1 cellular context compared by ENCODE assay signal in the genomic region with DNA sequence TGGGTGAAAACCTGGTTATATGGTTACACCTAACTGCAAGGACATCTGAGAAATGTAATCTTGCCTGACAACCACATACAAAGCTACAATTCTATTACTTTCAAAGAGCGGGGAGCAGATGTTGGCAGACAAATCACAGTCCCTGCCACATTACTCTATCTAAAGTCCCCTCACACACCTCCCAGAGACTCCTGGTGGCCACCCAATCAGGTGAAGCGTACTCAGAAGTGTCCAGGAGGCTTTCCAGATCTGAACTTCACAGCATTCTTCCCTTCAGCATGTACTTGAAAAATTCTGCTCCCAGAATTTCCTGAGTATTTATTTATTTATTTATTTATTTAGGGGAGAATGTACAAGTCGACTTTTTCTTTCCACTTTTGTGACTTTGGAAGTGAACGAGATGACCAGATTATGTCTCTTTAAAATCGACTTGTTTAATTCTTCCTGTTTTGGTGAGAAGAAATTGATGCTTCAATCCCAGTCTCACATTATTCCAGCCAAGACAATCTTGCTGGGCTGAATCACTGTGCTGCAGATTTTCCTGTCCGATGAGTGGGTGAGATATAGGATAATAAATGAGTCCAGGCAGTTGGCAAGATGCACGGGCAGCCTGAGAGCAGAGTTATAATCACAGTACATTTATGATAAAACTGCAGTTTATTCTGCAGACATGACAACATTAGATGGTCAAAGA.
TF ChIP-seq lines count a peak whose summit lies in the region.

No MANE protein-coding gene starts in this region.

TF ChIP-seq in IMR-90, 13 proteins besides CTCF, POLR2A, EP300 and RAD21:
- no peak for TF ChIP-seq FOS (IDR thresholded peaks at IDR 0.05; ENCODE audit: low read depth, low read length)
- no peak for TF ChIP-seq CEBPB (IDR thresholded peaks at IDR 0.05; ENCODE audit: low read depth, low read length)
- TF ChIP-seq NFE2L2 (IDR thresholded peaks at IDR 0.05; ENCODE audit: low read depth, low read length), result no peak
- no peak for TF ChIP-seq CHD1 (IDR thresholded peaks at IDR 0.05; ENCODE audit: low read depth, low read length)
- TF ChIP-seq RFX5 (IDR thresholded peaks at IDR 0.05; ENCODE audit: low read depth, low read length), result no peak
- TF ChIP-seq, protein P1, sequence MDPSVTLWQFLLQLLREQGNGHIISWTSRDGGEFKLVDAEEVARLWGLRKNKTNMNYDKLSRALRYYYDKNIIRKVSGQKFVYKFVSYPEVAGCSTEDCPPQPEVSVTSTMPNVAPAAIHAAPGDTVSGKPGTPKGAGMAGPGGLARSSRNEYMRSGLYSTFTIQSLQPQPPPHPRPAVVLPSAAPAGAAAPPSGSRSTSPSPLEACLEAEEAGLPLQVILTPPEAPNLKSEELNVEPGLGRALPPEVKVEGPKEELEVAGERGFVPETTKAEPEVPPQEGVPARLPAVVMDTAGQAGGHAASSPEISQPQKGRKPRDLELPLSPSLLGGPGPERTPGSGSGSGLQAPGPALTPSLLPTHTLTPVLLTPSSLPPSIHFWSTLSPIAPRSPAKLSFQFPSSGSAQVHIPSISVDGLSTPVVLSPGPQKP (IDR thresholded peaks at IDR 0.05; ENCODE audit: borderline replicate concordance, low read depth, low read length), result no peak
- TF ChIP-seq MAZ (IDR thresholded peaks at IDR 0.05; ENCODE audit: borderline replicate concordance, low read depth, low read length), result no peak
- TF ChIP-seq MXI1 (IDR thresholded peaks at IDR 0.05; ENCODE audit: borderline replicate concordance, low read depth, low read length), result no peak
- no peak for TF ChIP-seq BHLHE40 (IDR thresholded peaks at IDR 0.05; ENCODE audit: low read depth, low read length)
